13 cellular contexts compared by ENCODE assay signal in the genomic region with DNA sequence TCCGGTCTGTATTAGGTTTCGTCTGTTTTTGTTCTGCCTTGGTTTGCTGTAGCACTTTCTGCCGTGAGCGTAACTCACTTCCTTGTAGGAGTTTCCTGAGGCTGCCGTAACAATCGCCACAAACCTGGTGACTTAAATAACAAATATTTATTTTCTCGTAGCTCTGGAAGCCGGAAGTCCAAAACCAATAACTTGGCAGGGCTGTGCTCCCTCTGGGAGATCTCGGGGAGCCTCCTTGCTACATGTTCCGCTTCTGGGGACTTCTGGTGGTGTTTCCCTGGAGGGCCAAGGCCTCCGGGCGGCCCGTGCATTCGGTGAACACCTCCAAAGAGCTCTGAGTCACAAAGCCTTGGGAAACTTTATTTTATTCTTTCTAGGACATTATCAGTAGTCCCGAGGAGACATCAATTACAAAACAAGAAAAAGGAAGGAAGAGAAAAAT. TPM values are rescaled to one million over a fixed set of nuclear protein-coding genes. Genes with fewer than 3 reads are reported as not detected.
DNase-seq lines count a peak whose midpoint lies in the region; ATAC-seq and TF ChIP-seq lines count a peak whose summit lies in the region.
"Had no signal": no experiment of that assay in that cellular context is flagged by ENCODE, and none has a peak within 500 bp of the region (broad histone marks: within the 10 kb centered on the region; RNA-seq: fewer than 3 reads in every experiment).

No MANE protein-coding gene starts in this region.

- no peaks in the 10 kb centered on the region for H3K27me3 ChIP-seq in duodenal mucosa (ENCODE audit: control insufficient read depth in 1 of 2, insufficient read depth in 2 of 2, low read length in 2 of 2)
- H3K27me3 ChIP-seq in osteoblast (ENCODE audit: insufficient read depth, low read length) = no peaks in the 10 kb centered on the region
- no peaks in the 10 kb centered on the region for H3K27me3 ChIP-seq in esophagus muscularis mucosa

- no peak for ATAC-seq in GM21529 (IDR thresholded peaks at IDR 0.05; ENCODE audit: unreplicated experiment)
- ATAC-seq in stimulated activated naive CD8-positive, alpha-beta T cell treated with anti-CD3 and anti-CD28 coated beads, Interleukin-15, Interleukin-2, amounts not matched to agents 100 U/mL and 50 U/mL, for 24 hours = no peak

- DNase-seq in COLO668 (lab: John Stamatoyannopoulos, UW; ENCODE audit: unreplicated experiment) = peak; percentile 5
- DNase-seq in NOMO-1 (lab: John Stamatoyannopoulos, UW; ENCODE audit: unreplicated experiment in 2 of 2) = peak; percentile 47 to 70
- DNase-seq in osteoblast (ENCODE audit: insufficient read length, low spot score, missing footprints) = peak; percentile 77
- DNase-seq in esophagus muscularis mucosa (ENCODE audit: extremely low spot score) = no peak
- DNase-seq in stimulated activated CD8-positive, alpha-beta memory T cell treated with anti-CD3 and anti-CD28 coated beads, Interleukin-4, amount 100 ng/mL, for 48 hours = no peak
- no peak for DNase-seq in stimulated activated naive CD8-positive, alpha-beta T cell treated with anti-CD3 and anti-CD28 coated beads, Interleukin-15, Interleukin-2, amounts not matched to agents 100 U/mL and 50 U/mL, for 24 hours
- DNase-seq: amniotic stem cell; CD4-positive, CD25-positive, alpha-beta regulatory T cell; naive B cell; NCI-H1694 treated with DMSO at 0.1 percent for 48 hours had no signal

- TF ChIP-seq EP300 in esophagus muscularis mucosa (IDR thresholded peaks at IDR 0.05) = no peak

- H3K4me3 ChIP-seq in duodenal mucosa (ENCODE audit: low read depth in 1 of 2, low read length in 2 of 2) (peak overlapping the region; percentile 53 to 55), osteoblast (ENCODE audit: insufficient read depth, low read length) (no peak overlapping the region), esophagus muscularis mucosa (no peak overlapping the region)
- H3K4me3 ChIP-seq: smooth muscle cell had no signal

- no peaks in the 10 kb centered on the region for H4K20me1 ChIP-seq in osteoblast (ENCODE audit: insufficient read depth, low read length)

- peaks cover 7 to 24% of the 10 kb centered on the region in 2 donors for H3K36me3 ChIP-seq in duodenal mucosa (ENCODE audit: control insufficient read depth in 1 of 2, insufficient read depth in 2 of 2, low read length in 2 of 2)
- H3K36me3 ChIP-seq in osteoblast (ENCODE audit: insufficient read depth, low read length) = no peaks in the 10 kb centered on the region
- peaks cover 8 to 52% (median 35%) of the 10 kb centered on the region in 4 donors for H3K36me3 ChIP-seq in esophagus muscularis mucosa

- H3K4me1 ChIP-seq in duodenal mucosa (ENCODE audit: control insufficient read depth in 1 of 2, insufficient read depth in 2 of 2, low read length in 2 of 2) (peaks cover 17 to 20% of the 10 kb centered on the region in 2 donors), osteoblast (ENCODE audit: insufficient read depth, low read length) (no peaks in the 10 kb centered on the region), esophagus muscularis mucosa (no peaks in the 10 kb centered on the region)

- TF ChIP-seq CTCF in osteoblast (IDR thresholded peaks at IDR 0.05; ENCODE audit: extremely low read depth, low read depth, low read length) = no peak
- no peak for TF ChIP-seq CTCF in esophagus muscularis mucosa (IDR thresholded peaks at IDR 0.05)

- intact Hi-C loops in esophagus muscularis mucosa (cut with DNase I) = no loop called here

- H3K9me3 ChIP-seq in duodenal mucosa (ENCODE audit: control insufficient read depth in 1 of 2, low read length in 2 of 2) (no peaks in the 10 kb centered on the region), osteoblast (ENCODE audit: low read depth, low read length) (no peaks in the 10 kb centered on the region), esophagus muscularis mucosa (no peaks in the 10 kb centered on the region)

- H3K27ac ChIP-seq in duodenal mucosa (ENCODE audit: low read depth, low read length) (peak overlapping the region; percentile 43), osteoblast (ENCODE audit: low read depth, low read length) (no peak overlapping the region), esophagus muscularis mucosa (replicated peaks in 1 of 4) (peak overlapping the region in 1 of 4 donors; percentile 13)

- H2AFZ ChIP-seq in osteoblast (ENCODE audit: low read length) = peak overlapping the region; percentile 37

- no peak for TF ChIP-seq POLR2A in esophagus muscularis mucosa (IDR thresholded peaks at IDR 0.05; ENCODE audit: low read depth)

- H3K4me2 ChIP-seq in osteoblast (ENCODE audit: insufficient read depth, low read length) = peak overlapping the region; percentile 23
- H3K4me2 ChIP-seq: smooth muscle cell had no signal

- H3K79me2 ChIP-seq in osteoblast (ENCODE audit: insufficient read depth, low read length) = no peaks in the 10 kb centered on the region

- 67% methylated on average over 14 of the region's 15 CpGs for WGBS in esophagus muscularis mucosa

- H3K9ac ChIP-seq in duodenal mucosa (ENCODE audit: low read depth in 1 of 2, low read length in 2 of 2) = peak overlapping the region in 1 of 2 donors; percentile 54

RNA-seq across cellular contexts. Expression of gene WDR45B, which starts 6.8 kb away (rescaled TPM):
- total RNA-seq in osteoblast = 66.2 and 66.3 TPM in 2 replicates
- total RNA-seq in esophagus muscularis mucosa = 10 to 100 TPM; 57.3 to 81.4 (median 74.4) TPM

RNA-seq across cellular contexts. Expression of gene RAB40B, which starts 43.4 kb away (rescaled TPM):
- total RNA-seq in osteoblast = 8.3 and 9.1 TPM in 2 replicates
- 10 to 100 TPM in 3 of 4 donors, 1 to 10 TPM in 1; 6.2 to 24.3 (median 19.4) TPM for total RNA-seq in esophagus muscularis mucosa

Comparison
In these comparisons a context has a peak if more than half of its experiments do, and no peak if none do; other contexts are left out.
1. DNase-seq: peak in COLO668 (single experiment), NOMO-1 (2 of 2) and osteoblast (single experiment); none in esophagus muscularis mucosa (single experiment), stimulated activated CD8-positive, alpha-beta memory T cell treated with anti-CD3 and anti-CD28 coated beads, Interleukin-4, amount 100 ng/mL, for 48 hours (single experiment) and stimulated activated naive CD8-positive, alpha-beta T cell treated with anti-CD3 and anti-CD28 coated beads, Interleukin-15, Interleukin-2, amounts not matched to agents 100 U/mL and 50 U/mL, for 24 hours (single experiment).
2. H3K4me3 ChIP-seq: peak in duodenal mucosa (2 of 2); none in osteoblast (single experiment) and esophagus muscularis mucosa (0 of 4).